1 cellular context compared by ENCODE assay signal in genomic region chr15:60022379-60022741, GRCh38.
TF ChIP-seq lines count a peak whose summit lies in the region.

No MANE protein-coding gene starts in this region.

TF ChIP-seq in WTC11, 78 proteins besides CTCF, POLR2A, EP300 and RAD21 (continued from another document):
- TF ChIP-seq, protein P1, sequence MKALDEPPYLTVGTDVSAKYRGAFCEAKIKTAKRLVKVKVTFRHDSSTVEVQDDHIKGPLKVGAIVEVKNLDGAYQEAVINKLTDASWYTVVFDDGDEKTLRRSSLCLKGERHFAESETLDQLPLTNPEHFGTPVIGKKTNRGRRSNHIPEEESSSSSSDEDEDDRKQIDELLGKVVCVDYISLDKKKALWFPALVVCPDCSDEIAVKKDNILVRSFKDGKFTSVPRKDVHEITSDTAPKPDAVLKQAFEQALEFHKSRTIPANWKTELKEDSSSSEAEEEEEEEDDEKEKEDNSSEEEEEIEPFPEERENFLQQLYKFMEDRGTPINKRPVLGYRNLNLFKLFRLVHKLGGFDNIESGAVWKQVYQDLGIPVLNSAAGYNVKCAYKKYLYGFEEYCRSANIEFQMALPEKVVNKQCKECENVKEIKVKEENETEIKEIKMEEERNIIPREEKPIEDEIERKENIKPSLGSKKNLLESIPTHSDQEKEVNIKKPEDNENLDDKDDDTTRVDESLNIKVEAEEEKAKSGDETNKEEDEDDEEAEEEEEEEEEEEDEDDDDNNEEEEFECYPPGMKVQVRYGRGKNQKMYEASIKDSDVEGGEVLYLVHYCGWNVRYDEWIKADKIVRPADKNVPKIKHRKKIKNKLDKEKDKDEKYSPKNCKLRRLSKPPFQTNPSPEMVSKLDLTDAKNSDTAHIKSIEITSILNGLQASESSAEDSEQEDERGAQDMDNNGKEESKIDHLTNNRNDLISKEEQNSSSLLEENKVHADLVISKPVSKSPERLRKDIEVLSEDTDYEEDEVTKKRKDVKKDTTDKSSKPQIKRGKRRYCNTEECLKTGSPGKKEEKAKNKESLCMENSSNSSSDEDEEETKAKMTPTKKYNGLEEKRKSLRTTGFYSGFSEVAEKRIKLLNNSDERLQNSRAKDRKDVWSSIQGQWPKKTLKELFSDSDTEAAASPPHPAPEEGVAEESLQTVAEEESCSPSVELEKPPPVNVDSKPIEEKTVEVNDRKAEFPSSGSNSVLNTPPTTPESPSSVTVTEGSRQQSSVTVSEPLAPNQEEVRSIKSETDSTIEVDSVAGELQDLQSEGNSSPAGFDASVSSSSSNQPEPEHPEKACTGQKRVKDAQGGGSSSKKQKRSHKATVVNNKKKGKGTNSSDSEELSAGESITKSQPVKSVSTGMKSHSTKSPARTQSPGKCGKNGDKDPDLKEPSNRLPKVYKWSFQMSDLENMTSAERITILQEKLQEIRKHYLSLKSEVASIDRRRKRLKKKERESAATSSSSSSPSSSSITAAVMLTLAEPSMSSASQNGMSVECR (CRISPR knock-in tag; IDR thresholded peaks at IDR 0.05; ENCODE audit: borderline replicate concordance), result no peak
- TF ChIP-seq JUN (CRISPR knock-in tag; IDR thresholded peaks at IDR 0.05) (no peak), ZNF138 (CRISPR knock-in tag; conservative IDR thresholded peaks at IDR 0.05) (no peak), TCF7 (CRISPR knock-in tag; IDR thresholded peaks at IDR 0.05; ENCODE audit: low read depth) (no peak), SMAD3 (CRISPR knock-in tag; IDR thresholded peaks at IDR 0.05; ENCODE audit: borderline replicate concordance) (no peak), ETV6 (CRISPR knock-in tag; IDR thresholded peaks at IDR 0.05) (no peak), ATF1 (CRISPR knock-in tag; IDR thresholded peaks at IDR 0.05) (no peak), EMX1 (CRISPR knock-in tag; IDR thresholded peaks at IDR 0.05) (no peak), ZNF219 (CRISPR knock-in tag; IDR thresholded peaks at IDR 0.05; ENCODE audit: borderline replicate concordance) (no peak), ESRRA (CRISPR knock-in tag; IDR thresholded peaks at IDR 0.05; ENCODE audit: borderline replicate concordance) (no peak), ZNF532 (CRISPR knock-in tag; IDR thresholded peaks at IDR 0.05; ENCODE audit: borderline replicate concordance) (no peak)
- TF ChIP-seq, protein P2, sequence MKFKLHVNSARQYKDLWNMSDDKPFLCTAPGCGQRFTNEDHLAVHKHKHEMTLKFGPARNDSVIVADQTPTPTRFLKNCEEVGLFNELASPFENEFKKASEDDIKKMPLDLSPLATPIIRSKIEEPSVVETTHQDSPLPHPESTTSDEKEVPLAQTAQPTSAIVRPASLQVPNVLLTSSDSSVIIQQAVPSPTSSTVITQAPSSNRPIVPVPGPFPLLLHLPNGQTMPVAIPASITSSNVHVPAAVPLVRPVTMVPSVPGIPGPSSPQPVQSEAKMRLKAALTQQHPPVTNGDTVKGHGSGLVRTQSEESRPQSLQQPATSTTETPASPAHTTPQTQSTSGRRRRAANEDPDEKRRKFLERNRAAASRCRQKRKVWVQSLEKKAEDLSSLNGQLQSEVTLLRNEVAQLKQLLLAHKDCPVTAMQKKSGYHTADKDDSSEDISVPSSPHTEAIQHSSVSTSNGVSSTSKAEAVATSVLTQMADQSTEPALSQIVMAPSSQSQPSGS (CRISPR knock-in tag; IDR thresholded peaks at IDR 0.05; ENCODE audit: borderline replicate concordance, low read depth), result no peak
- TF ChIP-seq, protein P3, sequence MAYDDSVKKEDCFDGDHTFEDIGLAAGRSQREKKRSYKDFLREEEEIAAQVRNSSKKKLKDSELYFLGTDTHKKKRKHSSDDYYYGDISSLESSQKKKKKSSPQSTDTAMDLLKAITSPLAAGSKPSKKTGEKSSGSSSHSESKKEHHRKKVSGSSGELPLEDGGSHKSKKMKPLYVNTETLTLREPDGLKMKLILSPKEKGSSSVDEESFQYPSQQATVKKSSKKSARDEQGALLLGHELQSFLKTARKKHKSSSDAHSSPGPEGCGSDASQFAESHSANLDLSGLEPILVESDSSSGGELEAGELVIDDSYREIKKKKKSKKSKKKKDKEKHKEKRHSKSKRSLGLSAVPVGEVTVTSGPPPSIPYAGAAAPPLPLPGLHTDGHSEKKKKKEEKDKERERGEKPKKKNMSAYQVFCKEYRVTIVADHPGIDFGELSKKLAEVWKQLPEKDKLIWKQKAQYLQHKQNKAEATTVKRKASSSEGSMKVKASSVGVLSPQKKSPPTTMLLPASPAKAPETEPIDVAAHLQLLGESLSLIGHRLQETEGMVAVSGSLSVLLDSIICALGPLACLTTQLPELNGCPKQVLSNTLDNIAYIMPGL (CRISPR knock-in tag; IDR thresholded peaks at IDR 0.05), result no peak
- TF ChIP-seq, protein P4, sequence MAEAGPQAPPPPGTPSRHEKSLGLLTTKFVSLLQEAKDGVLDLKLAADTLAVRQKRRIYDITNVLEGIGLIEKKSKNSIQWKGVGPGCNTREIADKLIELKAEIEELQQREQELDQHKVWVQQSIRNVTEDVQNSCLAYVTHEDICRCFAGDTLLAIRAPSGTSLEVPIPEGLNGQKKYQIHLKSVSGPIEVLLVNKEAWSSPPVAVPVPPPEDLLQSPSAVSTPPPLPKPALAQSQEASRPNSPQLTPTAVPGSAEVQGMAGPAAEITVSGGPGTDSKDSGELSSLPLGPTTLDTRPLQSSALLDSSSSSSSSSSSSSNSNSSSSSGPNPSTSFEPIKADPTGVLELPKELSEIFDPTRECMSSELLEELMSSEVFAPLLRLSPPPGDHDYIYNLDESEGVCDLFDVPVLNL (CRISPR knock-in tag; IDR thresholded peaks at IDR 0.05; ENCODE audit: borderline replicate concordance, low read depth), result no peak
- TF ChIP-seq, protein P5, sequence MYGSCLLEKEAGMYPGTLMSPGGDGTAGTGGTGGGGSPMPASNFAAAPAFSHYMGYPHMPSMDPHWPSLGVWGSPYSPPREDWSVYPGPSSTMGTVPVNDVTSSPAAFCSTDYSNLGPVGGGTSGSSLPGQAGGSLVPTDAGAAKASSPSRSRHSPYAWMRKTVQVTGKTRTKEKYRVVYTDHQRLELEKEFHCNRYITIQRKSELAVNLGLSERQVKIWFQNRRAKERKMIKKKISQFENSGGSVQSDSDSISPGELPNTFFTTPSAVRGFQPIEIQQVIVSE (CRISPR knock-in tag; IDR thresholded peaks at IDR 0.05; ENCODE audit: borderline replicate concordance), result no peak
